Comparison of ENCODE assay signal across 20 cellular contexts in genomic region chr4:26753187-26753586, GRCh38.
"Had no signal": no experiment of that assay in that cellular context is flagged by ENCODE, and none has a peak within 500 bp of the region (broad histone marks: within the 10 kb centered on the region; RNA-seq: fewer than 3 reads in every experiment).

No MANE protein-coding gene starts in this region.

- H3K4me1 ChIP-seq: colonic mucosa, lower lobe of right lung had no signal

- H3K36me3 ChIP-seq: colonic mucosa had no signal

- H3K27ac ChIP-seq: colonic mucosa, epithelial cell of prostate, esophagus squamous epithelium, gastroesophageal sphincter, lower lobe of right lung, spleen, suprapubic skin, tibial nerve had no signal

- H3K4me3 ChIP-seq: colonic mucosa, esophagus squamous epithelium, gastroesophageal sphincter, lower lobe of right lung, spleen, suprapubic skin, tibial nerve had no signal

- ATAC-seq: activated CD4-positive, alpha-beta T cell treated with anti-CD3 and anti-CD28 coated beads for 36 hours; activated CD8-positive, alpha-beta memory T cell treated with anti-CD3 and anti-CD28 coated beads, Interleukin-2, amount 10 ng/mL, durations not matched to agents 7 days and 5 days; activated CD8-positive, alpha-beta T cell treated with anti-CD3 and anti-CD28 coated beads, Interleukin-2, amount 10 ng/mL, durations not matched to agents 7 days and 5 days; activated naive CD4-positive, alpha-beta T cell treated with anti-CD3 and anti-CD28 coated beads, Interleukin-2, amount 50 U/mL, for 72 hours; natural killer cell had no signal

- H3K27me3 ChIP-seq: colonic mucosa, esophagus squamous epithelium, gastroesophageal sphincter, spleen, suprapubic skin, tibial nerve had no signal

- H3K9me3 ChIP-seq: colonic mucosa, esophagus squamous epithelium, gastroesophageal sphincter, lower lobe of right lung, spleen, suprapubic skin, tibial nerve had no signal

- DNase-seq: activated CD4-positive, alpha-beta T cell treated with anti-CD3 and anti-CD28 coated beads for 36 hours; activated CD4-positive, CD25-positive, alpha-beta regulatory T cell; activated CD8-positive, alpha-beta memory T cell treated with anti-CD3 and anti-CD28 coated beads, Interleukin-2, amount 10 ng/mL, durations not matched to agents 7 days and 5 days; activated CD8-positive, alpha-beta T cell treated with anti-CD3 and anti-CD28 coated beads, Interleukin-2, amount 10 ng/mL, durations not matched to agents 7 days and 5 days; activated T-cell treated with anti-CD3 and anti-CD28 coated beads, Interleukin-2, amount 50 U/mL, for 48 hours; colonic mucosa; effector CD8-positive, alpha-beta T cell; esophagus squamous epithelium; head of caudate nucleus; lower lobe of right lung; natural killer cell; retina; spleen; stimulated activated naive CD4-positive, alpha-beta T cell; T-helper 1 cell had no signal
